Comparison of ENCODE assay signal across 1 cellular context in the genomic region with DNA sequence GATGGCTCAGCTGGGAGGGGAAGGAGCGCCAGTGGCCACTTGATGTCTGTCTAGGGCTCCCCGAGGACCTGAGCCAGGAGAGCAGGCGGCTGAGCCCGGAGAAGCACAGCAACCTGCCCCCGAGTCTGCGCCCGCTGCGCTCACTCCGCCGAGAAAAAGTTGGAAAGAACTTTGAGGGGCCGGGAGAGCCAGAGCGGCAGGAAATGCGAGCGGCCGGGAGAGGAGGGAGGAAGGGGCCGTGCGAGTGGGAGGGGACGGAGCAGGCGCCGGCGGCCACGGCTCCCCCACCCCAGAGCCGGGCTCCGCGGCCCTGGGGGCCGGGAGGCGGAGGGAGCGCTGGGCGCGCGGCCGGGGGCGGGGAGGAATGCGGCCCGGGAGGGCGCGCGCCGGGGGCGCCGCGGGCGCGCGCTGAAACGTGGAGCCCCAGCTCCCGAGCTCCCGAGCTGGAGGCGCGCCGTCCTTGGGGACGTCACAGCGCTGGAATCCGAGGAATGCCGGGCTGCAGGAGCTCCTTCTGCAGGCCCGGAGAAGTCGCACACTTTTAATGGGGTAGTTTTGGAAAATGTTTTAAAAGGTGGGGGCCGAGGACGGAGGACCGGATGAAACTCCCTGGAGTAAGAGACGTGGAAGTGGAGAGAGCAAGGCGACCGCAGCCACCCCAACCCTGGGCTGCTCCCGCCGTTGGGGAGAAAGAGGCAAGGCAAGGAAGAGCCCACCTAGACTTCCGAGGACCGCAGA.
TF ChIP-seq lines count a peak whose summit lies in the region.

A gene (minus strand): TSS at position 167 of the 738 bp plus-strand sequence. CDS start 86,799 bp downstream, outside the sequence.

TF ChIP-seq in HEK293, 187 proteins besides CTCF, POLR2A, EP300 and RAD21 (continued from another document):
- TF ChIP-seq ZNF404 (tag by site-specific recombination; IDR thresholded peaks at IDR 0.05) (no peak), YY2 (tag by site-specific recombination; IDR thresholded peaks at IDR 0.05) (no peak)
- TF ChIP-seq, protein P1, sequence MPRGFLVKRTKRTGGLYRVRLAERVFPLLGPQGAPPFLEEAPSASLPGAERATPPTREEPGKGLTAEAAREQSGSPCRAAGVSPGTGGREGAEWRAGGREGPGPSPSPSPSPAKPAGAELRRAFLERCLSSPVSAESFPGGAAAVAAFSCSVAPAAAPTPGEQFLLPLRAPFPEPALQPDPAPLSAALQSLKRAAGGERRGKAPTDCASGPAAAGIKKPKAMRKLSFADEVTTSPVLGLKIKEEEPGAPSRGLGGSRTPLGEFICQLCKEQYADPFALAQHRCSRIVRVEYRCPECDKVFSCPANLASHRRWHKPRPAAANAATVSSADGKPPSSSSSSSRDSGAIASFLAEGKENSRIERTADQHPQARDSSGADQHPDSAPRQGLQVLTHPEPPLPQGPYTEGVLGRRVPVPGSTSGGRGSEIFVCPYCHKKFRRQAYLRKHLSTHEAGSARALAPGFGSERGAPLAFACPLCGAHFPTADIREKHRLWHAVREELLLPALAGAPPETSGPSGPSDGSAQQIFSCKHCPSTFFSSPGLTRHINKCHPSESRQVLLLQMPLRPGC (tag by site-specific recombination; IDR thresholded peaks at IDR 0.05) = peak; percentile 87
- TF ChIP-seq, protein P2, sequence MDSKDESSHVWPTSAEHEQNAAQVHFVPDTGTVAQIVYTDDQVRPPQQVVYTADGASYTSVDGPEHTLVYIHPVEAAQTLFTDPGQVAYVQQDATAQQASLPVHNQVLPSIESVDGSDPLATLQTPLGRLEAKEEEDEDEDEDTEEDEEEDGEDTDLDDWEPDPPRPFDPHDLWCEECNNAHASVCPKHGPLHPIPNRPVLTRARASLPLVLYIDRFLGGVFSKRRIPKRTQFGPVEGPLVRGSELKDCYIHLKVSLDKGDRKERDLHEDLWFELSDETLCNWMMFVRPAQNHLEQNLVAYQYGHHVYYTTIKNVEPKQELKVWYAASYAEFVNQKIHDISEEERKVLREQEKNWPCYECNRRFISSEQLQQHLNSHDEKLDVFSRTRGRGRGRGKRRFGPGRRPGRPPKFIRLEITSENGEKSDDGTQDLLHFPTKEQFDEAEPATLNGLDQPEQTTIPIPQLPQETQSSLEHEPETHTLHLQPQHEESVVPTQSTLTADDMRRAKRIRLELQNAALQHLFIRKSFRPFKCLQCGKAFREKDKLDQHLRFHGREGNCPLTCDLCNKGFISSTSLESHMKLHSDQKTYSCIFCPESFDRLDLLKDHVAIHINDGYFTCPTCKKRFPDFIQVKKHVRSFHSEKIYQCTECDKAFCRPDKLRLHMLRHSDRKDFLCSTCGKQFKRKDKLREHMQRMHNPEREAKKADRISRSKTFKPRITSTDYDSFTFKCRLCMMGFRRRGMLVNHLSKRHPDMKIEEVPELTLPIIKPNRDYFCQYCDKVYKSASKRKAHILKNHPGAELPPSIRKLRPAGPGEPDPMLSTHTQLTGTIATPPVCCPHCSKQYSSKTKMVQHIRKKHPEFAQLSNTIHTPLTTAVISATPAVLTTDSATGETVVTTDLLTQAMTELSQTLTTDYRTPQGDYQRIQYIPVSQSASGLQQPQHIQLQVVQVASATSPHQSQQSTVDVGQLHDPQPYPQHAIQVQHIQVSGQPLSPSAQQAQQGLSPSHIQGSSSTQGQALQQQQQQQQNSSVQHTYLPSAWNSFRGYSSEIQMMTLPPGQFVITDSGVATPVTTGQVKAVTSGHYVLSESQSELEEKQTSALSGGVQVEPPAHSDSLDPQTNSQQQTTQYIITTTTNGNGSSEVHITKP (tag by site-specific recombination; IDR thresholded peaks at IDR 0.05) = no peak; the same call in 1 of the 2 replicates
